In the genomic region with DNA sequence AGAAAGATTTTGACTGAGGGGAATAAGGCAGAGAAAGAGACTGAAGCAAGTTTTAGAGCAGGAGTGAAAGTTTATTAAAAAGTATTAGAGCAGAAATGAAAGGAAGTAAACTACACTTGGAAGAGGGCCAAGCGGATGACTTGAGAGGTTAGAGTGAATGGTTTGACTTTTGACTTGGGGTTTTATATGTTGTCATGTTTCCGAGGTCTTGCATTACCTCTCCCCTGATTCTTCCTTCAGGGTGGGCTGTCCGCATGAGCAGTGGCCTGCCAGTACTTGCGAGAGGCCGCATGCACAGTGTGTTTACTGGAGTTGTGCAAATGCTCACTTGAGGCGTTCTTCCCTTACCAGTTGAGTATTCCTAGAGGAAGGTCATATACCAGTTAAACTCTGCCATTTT, we compare ENCODE assay signal across 1 cellular context.
TF ChIP-seq lines count a peak whose summit lies in the region.

No MANE protein-coding gene starts in this region.

TF ChIP-seq in IMR-90, 13 proteins besides CTCF, POLR2A, EP300 and RAD21:
- TF ChIP-seq FOS (IDR thresholded peaks at IDR 0.05; ENCODE audit: low read depth, low read length) (no peak), NFE2L2 (IDR thresholded peaks at IDR 0.05; ENCODE audit: low read depth, low read length) (no peak), MXI1 (IDR thresholded peaks at IDR 0.05; ENCODE audit: borderline replicate concordance, low read depth, low read length) (no peak)
